3 cellular contexts compared by ENCODE assay signal in the genomic region with DNA sequence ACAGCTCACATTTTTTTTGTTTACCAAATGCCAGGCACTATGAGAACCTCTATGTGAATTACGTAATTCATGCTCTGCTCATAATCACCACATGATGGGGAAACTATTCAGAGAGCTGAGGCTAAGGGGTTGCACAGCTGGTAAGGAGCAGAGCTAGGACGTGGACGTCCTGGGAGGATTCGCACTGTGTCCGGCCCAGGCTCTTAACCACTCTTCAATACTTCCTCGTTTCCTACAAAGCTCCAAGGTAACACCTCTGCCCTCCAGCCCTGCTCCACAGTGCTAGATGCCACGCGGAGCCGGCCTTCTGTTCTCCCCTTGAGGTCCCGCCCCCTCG.
TF ChIP-seq lines count a peak whose summit lies in the region.

No MANE protein-coding gene starts in this region.

TF ChIP-seq in A549, 52 proteins besides CTCF, POLR2A, EP300 and RAD21 (continues in another document):
- TF ChIP-seq, protein P1, sequence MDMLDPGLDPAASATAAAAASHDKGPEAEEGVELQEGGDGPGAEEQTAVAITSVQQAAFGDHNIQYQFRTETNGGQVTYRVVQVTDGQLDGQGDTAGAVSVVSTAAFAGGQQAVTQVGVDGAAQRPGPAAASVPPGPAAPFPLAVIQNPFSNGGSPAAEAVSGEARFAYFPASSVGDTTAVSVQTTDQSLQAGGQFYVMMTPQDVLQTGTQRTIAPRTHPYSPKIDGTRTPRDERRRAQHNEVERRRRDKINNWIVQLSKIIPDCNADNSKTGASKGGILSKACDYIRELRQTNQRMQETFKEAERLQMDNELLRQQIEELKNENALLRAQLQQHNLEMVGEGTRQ (IDR thresholded peaks at IDR 0.05): peak; percentile 8; the same call in 1 of the 2 replicates
- TF ChIP-seq, protein P2, sequence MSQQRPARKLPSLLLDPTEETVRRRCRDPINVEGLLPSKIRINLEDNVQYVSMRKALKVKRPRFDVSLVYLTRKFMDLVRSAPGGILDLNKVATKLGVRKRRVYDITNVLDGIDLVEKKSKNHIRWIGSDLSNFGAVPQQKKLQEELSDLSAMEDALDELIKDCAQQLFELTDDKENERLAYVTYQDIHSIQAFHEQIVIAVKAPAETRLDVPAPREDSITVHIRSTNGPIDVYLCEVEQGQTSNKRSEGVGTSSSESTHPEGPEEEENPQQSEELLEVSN (IDR thresholded peaks at IDR 0.05; ENCODE audit: borderline replicate concordance, low read depth): peak; percentile 62; the same call in 1 of the 2 replicates
- TF ChIP-seq HOXB13 (CRISPR knock-in tag; IDR thresholded peaks at IDR 0.05; ENCODE audit: low read depth) (no peak), FOXS1 (CRISPR knock-in tag; IDR thresholded peaks at IDR 0.05) (0 out of 2 replicates have a peak, but pooled peaks have one; percentile 16), HDAC2 (IDR thresholded peaks at IDR 0.05) (no peak), GATA3 (IDR thresholded peaks at IDR 0.05; ENCODE audit: borderline replicate concordance) (no peak), NPAS2 (CRISPR knock-in tag; IDR thresholded peaks at IDR 0.05; ENCODE audit: borderline replicate concordance) (no peak), FOSL2 (IDR thresholded peaks at IDR 0.05) (no peak), FOSL2 (CRISPR knock-in tag; IDR thresholded peaks at IDR 0.05) (no peak), JUNB (IDR thresholded peaks at IDR 0.05) (no peak), RFX5 (IDR thresholded peaks at IDR 0.05) (no peak)
- TF ChIP-seq, protein P3, sequence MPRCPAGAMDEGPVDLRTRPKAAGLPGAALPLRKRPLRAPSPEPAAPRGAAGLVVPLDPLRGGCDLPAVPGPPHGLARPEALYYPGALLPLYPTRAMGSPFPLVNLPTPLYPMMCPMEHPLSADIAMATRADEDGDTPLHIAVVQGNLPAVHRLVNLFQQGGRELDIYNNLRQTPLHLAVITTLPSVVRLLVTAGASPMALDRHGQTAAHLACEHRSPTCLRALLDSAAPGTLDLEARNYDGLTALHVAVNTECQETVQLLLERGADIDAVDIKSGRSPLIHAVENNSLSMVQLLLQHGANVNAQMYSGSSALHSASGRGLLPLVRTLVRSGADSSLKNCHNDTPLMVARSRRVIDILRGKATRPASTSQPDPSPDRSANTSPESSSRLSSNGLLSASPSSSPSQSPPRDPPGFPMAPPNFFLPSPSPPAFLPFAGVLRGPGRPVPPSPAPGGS (IDR thresholded peaks at IDR 0.05): peak; percentile 48; the same call in 2 of the 3 replicates
- TF ChIP-seq, protein P4, sequence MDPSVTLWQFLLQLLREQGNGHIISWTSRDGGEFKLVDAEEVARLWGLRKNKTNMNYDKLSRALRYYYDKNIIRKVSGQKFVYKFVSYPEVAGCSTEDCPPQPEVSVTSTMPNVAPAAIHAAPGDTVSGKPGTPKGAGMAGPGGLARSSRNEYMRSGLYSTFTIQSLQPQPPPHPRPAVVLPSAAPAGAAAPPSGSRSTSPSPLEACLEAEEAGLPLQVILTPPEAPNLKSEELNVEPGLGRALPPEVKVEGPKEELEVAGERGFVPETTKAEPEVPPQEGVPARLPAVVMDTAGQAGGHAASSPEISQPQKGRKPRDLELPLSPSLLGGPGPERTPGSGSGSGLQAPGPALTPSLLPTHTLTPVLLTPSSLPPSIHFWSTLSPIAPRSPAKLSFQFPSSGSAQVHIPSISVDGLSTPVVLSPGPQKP (IDR thresholded peaks at IDR 0.05; ENCODE audit: low read depth, low read length): no peak
- TF ChIP-seq, protein P5, sequence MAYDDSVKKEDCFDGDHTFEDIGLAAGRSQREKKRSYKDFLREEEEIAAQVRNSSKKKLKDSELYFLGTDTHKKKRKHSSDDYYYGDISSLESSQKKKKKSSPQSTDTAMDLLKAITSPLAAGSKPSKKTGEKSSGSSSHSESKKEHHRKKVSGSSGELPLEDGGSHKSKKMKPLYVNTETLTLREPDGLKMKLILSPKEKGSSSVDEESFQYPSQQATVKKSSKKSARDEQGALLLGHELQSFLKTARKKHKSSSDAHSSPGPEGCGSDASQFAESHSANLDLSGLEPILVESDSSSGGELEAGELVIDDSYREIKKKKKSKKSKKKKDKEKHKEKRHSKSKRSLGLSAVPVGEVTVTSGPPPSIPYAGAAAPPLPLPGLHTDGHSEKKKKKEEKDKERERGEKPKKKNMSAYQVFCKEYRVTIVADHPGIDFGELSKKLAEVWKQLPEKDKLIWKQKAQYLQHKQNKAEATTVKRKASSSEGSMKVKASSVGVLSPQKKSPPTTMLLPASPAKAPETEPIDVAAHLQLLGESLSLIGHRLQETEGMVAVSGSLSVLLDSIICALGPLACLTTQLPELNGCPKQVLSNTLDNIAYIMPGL (CRISPR knock-in tag; IDR thresholded peaks at IDR 0.05; ENCODE audit: borderline replicate concordance): no peak

TF ChIP-seq in HEK293T, 16 proteins besides CTCF, POLR2A, EP300 and RAD21:
- TF ChIP-seq, protein P6, sequence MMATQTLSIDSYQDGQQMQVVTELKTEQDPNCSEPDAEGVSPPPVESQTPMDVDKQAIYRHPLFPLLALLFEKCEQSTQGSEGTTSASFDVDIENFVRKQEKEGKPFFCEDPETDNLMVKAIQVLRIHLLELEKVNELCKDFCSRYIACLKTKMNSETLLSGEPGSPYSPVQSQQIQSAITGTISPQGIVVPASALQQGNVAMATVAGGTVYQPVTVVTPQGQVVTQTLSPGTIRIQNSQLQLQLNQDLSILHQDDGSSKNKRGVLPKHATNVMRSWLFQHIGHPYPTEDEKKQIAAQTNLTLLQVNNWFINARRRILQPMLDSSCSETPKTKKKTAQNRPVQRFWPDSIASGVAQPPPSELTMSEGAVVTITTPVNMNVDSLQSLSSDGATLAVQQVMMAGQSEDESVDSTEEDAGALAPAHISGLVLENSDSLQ (IDR thresholded peaks at IDR 0.05): no peak
- TF ChIP-seq L3MBTL2 (conservative IDR thresholded peaks at IDR 0.05): peak; percentile 80

TF ChIP-seq in GM12878, 131 proteins besides CTCF, POLR2A, EP300 and RAD21:
- TF ChIP-seq ZNF24 (IDR thresholded peaks at IDR 0.05) (no peak), HDGF (IDR thresholded peaks at IDR 0.05) (peak; percentile 44), MXI1 (IDR thresholded peaks at IDR 0.05; ENCODE audit: low read depth, low read length) (no peak), JUNB (IDR thresholded peaks at IDR 0.05) (no peak), SMARCA5 (IDR thresholded peaks at IDR 0.05) (no peak), POLR2AphosphoS2 (IDR thresholded peaks at IDR 0.05; ENCODE audit: low read depth, low read length) (no peak), ATF7 (IDR thresholded peaks at IDR 0.05; ENCODE audit: low read depth) (peak; percentile 60), MTA2 (IDR thresholded peaks at IDR 0.05; ENCODE audit: low read depth) (no peak)
- TF ChIP-seq, protein P7, sequence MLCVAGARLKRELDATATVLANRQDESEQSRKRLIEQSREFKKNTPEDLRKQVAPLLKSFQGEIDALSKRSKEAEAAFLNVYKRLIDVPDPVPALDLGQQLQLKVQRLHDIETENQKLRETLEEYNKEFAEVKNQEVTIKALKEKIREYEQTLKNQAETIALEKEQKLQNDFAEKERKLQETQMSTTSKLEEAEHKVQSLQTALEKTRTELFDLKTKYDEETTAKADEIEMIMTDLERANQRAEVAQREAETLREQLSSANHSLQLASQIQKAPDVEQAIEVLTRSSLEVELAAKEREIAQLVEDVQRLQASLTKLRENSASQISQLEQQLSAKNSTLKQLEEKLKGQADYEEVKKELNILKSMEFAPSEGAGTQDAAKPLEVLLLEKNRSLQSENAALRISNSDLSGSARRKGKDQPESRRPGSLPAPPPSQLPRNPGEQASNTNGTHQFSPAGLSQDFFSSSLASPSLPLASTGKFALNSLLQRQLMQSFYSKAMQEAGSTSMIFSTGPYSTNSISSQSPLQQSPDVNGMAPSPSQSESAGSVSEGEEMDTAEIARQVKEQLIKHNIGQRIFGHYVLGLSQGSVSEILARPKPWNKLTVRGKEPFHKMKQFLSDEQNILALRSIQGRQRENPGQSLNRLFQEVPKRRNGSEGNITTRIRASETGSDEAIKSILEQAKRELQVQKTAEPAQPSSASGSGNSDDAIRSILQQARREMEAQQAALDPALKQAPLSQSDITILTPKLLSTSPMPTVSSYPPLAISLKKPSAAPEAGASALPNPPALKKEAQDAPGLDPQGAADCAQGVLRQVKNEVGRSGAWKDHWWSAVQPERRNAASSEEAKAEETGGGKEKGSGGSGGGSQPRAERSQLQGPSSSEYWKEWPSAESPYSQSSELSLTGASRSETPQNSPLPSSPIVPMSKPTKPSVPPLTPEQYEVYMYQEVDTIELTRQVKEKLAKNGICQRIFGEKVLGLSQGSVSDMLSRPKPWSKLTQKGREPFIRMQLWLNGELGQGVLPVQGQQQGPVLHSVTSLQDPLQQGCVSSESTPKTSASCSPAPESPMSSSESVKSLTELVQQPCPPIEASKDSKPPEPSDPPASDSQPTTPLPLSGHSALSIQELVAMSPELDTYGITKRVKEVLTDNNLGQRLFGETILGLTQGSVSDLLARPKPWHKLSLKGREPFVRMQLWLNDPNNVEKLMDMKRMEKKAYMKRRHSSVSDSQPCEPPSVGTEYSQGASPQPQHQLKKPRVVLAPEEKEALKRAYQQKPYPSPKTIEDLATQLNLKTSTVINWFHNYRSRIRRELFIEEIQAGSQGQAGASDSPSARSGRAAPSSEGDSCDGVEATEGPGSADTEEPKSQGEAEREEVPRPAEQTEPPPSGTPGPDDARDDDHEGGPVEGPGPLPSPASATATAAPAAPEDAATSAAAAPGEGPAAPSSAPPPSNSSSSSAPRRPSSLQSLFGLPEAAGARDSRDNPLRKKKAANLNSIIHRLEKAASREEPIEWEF (IDR thresholded peaks at IDR 0.05; ENCODE audit: insufficient replicate concordance, low read depth, low read length): no peak
- TF ChIP-seq, protein P8, sequence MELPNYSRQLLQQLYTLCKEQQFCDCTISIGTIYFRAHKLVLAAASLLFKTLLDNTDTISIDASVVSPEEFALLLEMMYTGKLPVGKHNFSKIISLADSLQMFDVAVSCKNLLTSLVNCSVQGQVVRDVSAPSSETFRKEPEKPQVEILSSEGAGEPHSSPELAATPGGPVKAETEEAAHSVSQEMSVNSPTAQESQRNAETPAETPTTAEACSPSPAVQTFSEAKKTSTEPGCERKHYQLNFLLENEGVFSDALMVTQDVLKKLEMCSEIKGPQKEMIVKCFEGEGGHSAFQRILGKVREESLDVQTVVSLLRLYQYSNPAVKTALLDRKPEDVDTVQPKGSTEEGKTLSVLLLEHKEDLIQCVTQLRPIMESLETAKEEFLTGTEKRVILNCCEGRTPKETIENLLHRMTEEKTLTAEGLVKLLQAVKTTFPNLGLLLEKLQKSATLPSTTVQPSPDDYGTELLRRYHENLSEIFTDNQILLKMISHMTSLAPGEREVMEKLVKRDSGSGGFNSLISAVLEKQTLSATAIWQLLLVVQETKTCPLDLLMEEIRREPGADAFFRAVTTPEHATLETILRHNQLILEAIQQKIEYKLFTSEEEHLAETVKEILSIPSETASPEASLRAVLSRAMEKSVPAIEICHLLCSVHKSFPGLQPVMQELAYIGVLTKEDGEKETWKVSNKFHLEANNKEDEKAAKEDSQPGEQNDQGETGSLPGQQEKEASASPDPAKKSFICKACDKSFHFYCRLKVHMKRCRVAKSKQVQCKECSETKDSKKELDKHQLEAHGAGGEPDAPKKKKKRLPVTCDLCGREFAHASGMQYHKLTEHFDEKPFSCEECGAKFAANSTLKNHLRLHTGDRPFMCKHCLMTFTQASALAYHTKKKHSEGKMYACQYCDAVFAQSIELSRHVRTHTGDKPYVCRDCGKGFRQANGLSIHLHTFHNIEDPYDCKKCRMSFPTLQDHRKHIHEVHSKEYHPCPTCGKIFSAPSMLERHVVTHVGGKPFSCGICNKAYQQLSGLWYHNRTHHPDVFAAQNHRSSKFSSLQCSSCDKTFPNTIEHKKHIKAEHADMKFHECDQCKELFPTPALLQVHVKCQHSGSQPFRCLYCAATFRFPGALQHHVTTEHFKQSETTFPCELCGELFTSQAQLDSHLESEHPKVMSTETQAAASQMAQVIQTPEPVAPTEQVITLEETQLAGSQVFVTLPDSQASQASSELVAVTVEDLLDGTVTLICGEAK (IDR thresholded peaks at IDR 0.05; ENCODE audit: borderline replicate concordance): no peak
